Comparison of ENCODE assay signal across 1 cellular context in the genomic region with DNA sequence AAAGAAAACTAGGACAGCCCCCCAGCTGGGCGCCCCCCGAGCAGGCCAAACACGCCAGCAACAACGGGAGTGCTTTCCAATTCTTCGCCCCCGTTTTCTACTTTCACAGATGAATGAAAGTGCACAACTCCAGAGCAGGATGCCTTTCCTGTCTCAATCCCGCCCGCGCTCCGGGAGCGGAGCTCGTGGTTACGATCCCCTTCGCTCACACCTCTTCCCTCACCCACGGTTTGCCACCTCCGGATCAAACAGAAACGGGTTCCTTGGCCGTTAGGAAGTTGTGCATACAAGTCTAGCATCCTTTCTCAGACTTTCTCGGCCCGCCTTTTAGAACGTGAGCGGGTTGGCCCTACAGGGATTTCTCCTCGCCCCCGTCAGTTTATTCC.
TF ChIP-seq lines count a peak whose summit lies in the region.

No MANE protein-coding gene starts in this region.

TF ChIP-seq in K562, 482 proteins besides CTCF, POLR2A, EP300 and RAD21 (continued from another document and continues in another):
- TF ChIP-seq, protein P1, sequence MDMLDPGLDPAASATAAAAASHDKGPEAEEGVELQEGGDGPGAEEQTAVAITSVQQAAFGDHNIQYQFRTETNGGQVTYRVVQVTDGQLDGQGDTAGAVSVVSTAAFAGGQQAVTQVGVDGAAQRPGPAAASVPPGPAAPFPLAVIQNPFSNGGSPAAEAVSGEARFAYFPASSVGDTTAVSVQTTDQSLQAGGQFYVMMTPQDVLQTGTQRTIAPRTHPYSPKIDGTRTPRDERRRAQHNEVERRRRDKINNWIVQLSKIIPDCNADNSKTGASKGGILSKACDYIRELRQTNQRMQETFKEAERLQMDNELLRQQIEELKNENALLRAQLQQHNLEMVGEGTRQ (CRISPR knock-in tag; IDR thresholded peaks at IDR 0.05) = no peak
- TF ChIP-seq ARHGAP35 (IDR thresholded peaks at IDR 0.05; ENCODE audit: partially characterized antibody) (no peak), BDP1 (IDR thresholded peaks at IDR 0.05; ENCODE audit: insufficient read depth, insufficient read length) (no peak), TAF1 (IDR thresholded peaks at IDR 0.05; ENCODE audit: control insufficient read depth, extremely low read depth, insufficient read depth, low read length, severe bottlenecking) (peak; percentile 11), ZNF311 (CRISPR knock-in tag; IDR thresholded peaks at IDR 0.05) (no peak), RBM15 (IDR thresholded peaks at IDR 0.05; ENCODE audit: insufficient read depth, low read length) (no peak), ZNF75A (CRISPR knock-in tag; IDR thresholded peaks at IDR 0.05) (no peak), MYC (IDR thresholded peaks at IDR 0.05; ENCODE audit: low read depth, low read length) (peak; percentile 21; the same call in 1 of the 2 replicates), MYC (CRISPR knock-in tag; IDR thresholded peaks at IDR 0.05; ENCODE audit: borderline replicate concordance, low read depth) (peak; percentile 42; the same call in 1 of the 2 replicates), CBX1 (IDR thresholded peaks at IDR 0.05; ENCODE audit: low read depth) (no peak), RBBP5 (IDR thresholded peaks at IDR 0.05; ENCODE audit: borderline replicate concordance, insufficient read depth, low read length, poor library complexity, severe bottlenecking) (peak; percentile 89), PURB (CRISPR knock-in tag; IDR thresholded peaks at IDR 0.05; ENCODE audit: low read depth) (no peak), TBP (optimal IDR thresholded peaks at IDR 0.05; ENCODE audit: low read depth, low read length) (no peak), PML (IDR thresholded peaks at IDR 0.05; ENCODE audit: low read length) (0 out of 2 replicates have a peak, but pooled peaks have one; percentile 3), ILK (tag; IDR thresholded peaks at IDR 0.05; ENCODE audit: borderline replicate concordance, low read depth) (no peak), YBX1 (IDR thresholded peaks at IDR 0.05) (no peak), ASH1L (IDR thresholded peaks at IDR 0.05; ENCODE audit: borderline replicate concordance, low read depth, partially characterized antibody) (no peak), ZC3H4 (CRISPR knock-in tag; IDR thresholded peaks at IDR 0.05; ENCODE audit: borderline replicate concordance) (peak; percentile 54; the same call in 1 of the 2 replicates), MCM3 (IDR thresholded peaks at IDR 0.05) (no peak), EGR1 (conservative IDR thresholded peaks at IDR 0.05) (peak; percentile 80), SMC3 (conservative IDR thresholded peaks at IDR 0.05; ENCODE audit: insufficient read depth, low read depth, low read length) (no peak), HDAC3 (IDR thresholded peaks at IDR 0.05; ENCODE audit: borderline replicate concordance, partially characterized antibody) (no peak), ERF (CRISPR knock-in tag; IDR thresholded peaks at IDR 0.05) (no peak), MTA3 (IDR thresholded peaks at IDR 0.05; ENCODE audit: borderline replicate concordance) (no peak), ZNF212 (CRISPR knock-in tag; IDR thresholded peaks at IDR 0.05) (peak; percentile 31; the same call in 1 of the 2 replicates), ZBTB7A (IDR thresholded peaks at IDR 0.05; ENCODE audit: borderline replicate concordance, control insufficient read depth, low read depth, low read length) (no peak; the same call in 1 of the 2 replicates), ZNF274 (IDR thresholded peaks at IDR 0.05; ENCODE audit: borderline replicate concordance, low read depth, low read length) (no peak), MAZ (CRISPR knock-in tag; conservative IDR thresholded peaks at IDR 0.05 in 1 of 2, IDR thresholded peaks at IDR 0.05 in 1 of 2) (0 out of 4 replicates have a peak, but pooled peaks of 1 of the 2 experiments have one; percentile 5), LCOR (CRISPR knock-in tag; IDR thresholded peaks at IDR 0.05) (no peak), NFIX (CRISPR knock-in tag; IDR thresholded peaks at IDR 0.05; ENCODE audit: low read depth) (no peak), ZNF408 (CRISPR knock-in tag; IDR thresholded peaks at IDR 0.05; ENCODE audit: low read depth) (no peak), ATF1 (CRISPR knock-in tag; IDR thresholded peaks at IDR 0.05) (no peak), ATF1 (tag; IDR thresholded peaks at IDR 0.05) (no peak), NEUROD1 (IDR thresholded peaks at IDR 0.05; ENCODE audit: borderline replicate concordance, low read depth, low read length, partially characterized antibody) (no peak), JUND (IDR thresholded peaks at IDR 0.05; ENCODE audit: borderline replicate concordance, low read depth, low read length) (no peak), JUND (tag; IDR thresholded peaks at IDR 0.05; ENCODE audit: borderline replicate concordance, low read depth, low read length) (no peak), ZNF232 (CRISPR knock-in tag; IDR thresholded peaks at IDR 0.05) (no peak), SMARCA4 (IDR thresholded peaks at IDR 0.05) (no peak), KLF13 (tag; IDR thresholded peaks at IDR 0.05; ENCODE audit: borderline replicate concordance, low read depth) (no peak), RB1 (IDR thresholded peaks at IDR 0.05; ENCODE audit: low read depth) (0 out of 2 replicates have a peak, but pooled peaks have one; percentile 7), ZNF668 (CRISPR knock-in tag; IDR thresholded peaks at IDR 0.05) (0 out of 2 replicates have a peak, but pooled peaks have one; percentile 43), ILF3 (IDR thresholded peaks at IDR 0.05; ENCODE audit: borderline replicate concordance) (no peak), SLC30A9 (CRISPR knock-in tag; IDR thresholded peaks at IDR 0.05) (no peak)
- TF ChIP-seq, protein P2, sequence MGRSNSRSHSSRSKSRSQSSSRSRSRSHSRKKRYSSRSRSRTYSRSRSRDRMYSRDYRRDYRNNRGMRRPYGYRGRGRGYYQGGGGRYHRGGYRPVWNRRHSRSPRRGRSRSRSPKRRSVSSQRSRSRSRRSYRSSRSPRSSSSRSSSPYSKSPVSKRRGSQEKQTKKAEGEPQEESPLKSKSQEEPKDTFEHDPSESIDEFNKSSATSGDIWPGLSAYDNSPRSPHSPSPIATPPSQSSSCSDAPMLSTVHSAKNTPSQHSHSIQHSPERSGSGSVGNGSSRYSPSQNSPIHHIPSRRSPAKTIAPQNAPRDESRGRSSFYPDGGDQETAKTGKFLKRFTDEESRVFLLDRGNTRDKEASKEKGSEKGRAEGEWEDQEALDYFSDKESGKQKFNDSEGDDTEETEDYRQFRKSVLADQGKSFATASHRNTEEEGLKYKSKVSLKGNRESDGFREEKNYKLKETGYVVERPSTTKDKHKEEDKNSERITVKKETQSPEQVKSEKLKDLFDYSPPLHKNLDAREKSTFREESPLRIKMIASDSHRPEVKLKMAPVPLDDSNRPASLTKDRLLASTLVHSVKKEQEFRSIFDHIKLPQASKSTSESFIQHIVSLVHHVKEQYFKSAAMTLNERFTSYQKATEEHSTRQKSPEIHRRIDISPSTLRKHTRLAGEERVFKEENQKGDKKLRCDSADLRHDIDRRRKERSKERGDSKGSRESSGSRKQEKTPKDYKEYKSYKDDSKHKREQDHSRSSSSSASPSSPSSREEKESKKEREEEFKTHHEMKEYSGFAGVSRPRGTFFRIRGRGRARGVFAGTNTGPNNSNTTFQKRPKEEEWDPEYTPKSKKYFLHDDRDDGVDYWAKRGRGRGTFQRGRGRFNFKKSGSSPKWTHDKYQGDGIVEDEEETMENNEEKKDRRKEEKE (IDR thresholded peaks at IDR 0.05; ENCODE audit: borderline replicate concordance in 1 of 2, control insufficient read depth in 1 of 2, low read depth in 2 of 2, low read length in 1 of 2) = no peak
- TF ChIP-seq, protein P3, sequence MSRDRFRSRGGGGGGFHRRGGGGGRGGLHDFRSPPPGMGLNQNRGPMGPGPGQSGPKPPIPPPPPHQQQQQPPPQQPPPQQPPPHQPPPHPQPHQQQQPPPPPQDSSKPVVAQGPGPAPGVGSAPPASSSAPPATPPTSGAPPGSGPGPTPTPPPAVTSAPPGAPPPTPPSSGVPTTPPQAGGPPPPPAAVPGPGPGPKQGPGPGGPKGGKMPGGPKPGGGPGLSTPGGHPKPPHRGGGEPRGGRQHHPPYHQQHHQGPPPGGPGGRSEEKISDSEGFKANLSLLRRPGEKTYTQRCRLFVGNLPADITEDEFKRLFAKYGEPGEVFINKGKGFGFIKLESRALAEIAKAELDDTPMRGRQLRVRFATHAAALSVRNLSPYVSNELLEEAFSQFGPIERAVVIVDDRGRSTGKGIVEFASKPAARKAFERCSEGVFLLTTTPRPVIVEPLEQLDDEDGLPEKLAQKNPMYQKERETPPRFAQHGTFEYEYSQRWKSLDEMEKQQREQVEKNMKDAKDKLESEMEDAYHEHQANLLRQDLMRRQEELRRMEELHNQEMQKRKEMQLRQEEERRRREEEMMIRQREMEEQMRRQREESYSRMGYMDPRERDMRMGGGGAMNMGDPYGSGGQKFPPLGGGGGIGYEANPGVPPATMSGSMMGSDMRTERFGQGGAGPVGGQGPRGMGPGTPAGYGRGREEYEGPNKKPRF (IDR thresholded peaks at IDR 0.05; ENCODE audit: low read depth, low read length) = no peak
- TF ChIP-seq, protein P4, sequence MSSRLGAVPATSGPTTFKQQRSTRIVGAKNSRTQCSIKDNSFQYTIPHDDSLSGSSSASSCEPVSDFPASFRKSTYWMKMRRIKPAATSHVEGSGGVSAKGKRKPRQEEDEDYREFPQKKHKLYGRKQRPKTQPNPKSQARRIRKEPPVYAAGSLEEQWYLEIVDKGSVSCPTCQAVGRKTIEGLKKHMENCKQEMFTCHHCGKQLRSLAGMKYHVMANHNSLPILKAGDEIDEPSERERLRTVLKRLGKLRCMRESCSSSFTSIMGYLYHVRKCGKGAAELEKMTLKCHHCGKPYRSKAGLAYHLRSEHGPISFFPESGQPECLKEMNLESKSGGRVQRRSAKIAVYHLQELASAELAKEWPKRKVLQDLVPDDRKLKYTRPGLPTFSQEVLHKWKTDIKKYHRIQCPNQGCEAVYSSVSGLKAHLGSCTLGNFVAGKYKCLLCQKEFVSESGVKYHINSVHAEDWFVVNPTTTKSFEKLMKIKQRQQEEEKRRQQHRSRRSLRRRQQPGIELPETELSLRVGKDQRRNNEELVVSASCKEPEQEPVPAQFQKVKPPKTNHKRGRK (tag; IDR thresholded peaks at IDR 0.05) = 0 out of 2 replicates have a peak, but pooled peaks have one; percentile 20
- TF ChIP-seq, protein P5, sequence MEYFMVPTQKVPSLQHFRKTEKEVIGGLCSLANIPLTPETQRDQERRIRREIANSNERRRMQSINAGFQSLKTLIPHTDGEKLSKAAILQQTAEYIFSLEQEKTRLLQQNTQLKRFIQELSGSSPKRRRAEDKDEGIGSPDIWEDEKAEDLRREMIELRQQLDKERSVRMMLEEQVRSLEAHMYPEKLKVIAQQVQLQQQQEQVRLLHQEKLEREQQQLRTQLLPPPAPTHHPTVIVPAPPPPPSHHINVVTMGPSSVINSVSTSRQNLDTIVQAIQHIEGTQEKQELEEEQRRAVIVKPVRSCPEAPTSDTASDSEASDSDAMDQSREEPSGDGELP (CRISPR knock-in tag; IDR thresholded peaks at IDR 0.05; ENCODE audit: borderline replicate concordance) = no peak
- TF ChIP-seq, protein P6, sequence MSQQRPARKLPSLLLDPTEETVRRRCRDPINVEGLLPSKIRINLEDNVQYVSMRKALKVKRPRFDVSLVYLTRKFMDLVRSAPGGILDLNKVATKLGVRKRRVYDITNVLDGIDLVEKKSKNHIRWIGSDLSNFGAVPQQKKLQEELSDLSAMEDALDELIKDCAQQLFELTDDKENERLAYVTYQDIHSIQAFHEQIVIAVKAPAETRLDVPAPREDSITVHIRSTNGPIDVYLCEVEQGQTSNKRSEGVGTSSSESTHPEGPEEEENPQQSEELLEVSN (IDR thresholded peaks at IDR 0.05; ENCODE audit: borderline replicate concordance in 1 of 2, extremely low read depth in 1 of 2, insufficient read depth in 1 of 2, insufficient read length in 1 of 2, low read depth in 1 of 2, low read length in 1 of 2, poor library complexity in 1 of 2, severe bottlenecking in 1 of 2) = peak in 1 of 2 experiments; percentile 58
- TF ChIP-seq, protein P7, sequence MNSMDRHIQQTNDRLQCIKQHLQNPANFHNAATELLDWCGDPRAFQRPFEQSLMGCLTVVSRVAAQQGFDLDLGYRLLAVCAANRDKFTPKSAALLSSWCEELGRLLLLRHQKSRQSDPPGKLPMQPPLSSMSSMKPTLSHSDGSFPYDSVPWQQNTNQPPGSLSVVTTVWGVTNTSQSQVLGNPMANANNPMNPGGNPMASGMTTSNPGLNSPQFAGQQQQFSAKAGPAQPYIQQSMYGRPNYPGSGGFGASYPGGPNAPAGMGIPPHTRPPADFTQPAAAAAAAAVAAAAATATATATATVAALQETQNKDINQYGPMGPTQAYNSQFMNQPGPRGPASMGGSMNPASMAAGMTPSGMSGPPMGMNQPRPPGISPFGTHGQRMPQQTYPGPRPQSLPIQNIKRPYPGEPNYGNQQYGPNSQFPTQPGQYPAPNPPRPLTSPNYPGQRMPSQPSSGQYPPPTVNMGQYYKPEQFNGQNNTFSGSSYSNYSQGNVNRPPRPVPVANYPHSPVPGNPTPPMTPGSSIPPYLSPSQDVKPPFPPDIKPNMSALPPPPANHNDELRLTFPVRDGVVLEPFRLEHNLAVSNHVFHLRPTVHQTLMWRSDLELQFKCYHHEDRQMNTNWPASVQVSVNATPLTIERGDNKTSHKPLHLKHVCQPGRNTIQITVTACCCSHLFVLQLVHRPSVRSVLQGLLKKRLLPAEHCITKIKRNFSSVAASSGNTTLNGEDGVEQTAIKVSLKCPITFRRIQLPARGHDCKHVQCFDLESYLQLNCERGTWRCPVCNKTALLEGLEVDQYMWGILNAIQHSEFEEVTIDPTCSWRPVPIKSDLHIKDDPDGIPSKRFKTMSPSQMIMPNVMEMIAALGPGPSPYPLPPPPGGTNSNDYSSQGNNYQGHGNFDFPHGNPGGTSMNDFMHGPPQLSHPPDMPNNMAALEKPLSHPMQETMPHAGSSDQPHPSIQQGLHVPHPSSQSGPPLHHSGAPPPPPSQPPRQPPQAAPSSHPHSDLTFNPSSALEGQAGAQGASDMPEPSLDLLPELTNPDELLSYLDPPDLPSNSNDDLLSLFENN (IDR thresholded peaks at IDR 0.05; ENCODE audit: low read depth in 2 of 2, low read length in 2 of 2) = no peak
- TF ChIP-seq, protein P8, sequence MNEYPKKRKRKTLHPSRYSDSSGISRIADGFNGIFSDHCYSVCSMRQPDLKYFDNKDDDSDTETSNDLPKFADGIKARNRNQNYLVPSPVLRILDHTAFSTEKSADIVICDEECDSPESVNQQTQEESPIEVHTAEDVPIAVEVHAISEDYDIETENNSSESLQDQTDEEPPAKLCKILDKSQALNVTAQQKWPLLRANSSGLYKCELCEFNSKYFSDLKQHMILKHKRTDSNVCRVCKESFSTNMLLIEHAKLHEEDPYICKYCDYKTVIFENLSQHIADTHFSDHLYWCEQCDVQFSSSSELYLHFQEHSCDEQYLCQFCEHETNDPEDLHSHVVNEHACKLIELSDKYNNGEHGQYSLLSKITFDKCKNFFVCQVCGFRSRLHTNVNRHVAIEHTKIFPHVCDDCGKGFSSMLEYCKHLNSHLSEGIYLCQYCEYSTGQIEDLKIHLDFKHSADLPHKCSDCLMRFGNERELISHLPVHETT (CRISPR knock-in tag; conservative IDR thresholded peaks at IDR 0.05 in 1 of 2, IDR thresholded peaks at IDR 0.05 in 1 of 2) = no peak
- TF ChIP-seq, protein P9, sequence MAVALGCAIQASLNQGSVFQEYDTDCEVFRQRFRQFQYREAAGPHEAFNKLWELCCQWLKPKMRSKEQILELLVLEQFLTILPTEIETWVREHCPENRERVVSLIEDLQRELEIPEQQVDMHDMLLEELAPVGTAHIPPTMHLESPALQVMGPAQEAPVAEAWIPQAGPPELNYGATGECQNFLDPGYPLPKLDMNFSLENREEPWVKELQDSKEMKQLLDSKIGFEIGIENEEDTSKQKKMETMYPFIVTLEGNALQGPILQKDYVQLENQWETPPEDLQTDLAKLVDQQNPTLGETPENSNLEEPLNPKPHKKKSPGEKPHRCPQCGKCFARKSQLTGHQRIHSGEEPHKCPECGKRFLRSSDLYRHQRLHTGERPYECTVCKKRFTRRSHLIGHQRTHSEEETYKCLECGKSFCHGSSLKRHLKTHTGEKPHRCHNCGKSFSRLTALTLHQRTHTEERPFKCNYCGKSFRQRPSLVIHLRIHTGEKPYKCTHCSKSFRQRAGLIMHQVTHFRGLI (CRISPR knock-in tag; IDR thresholded peaks at IDR 0.05) = no peak
